Comparison of ENCODE assay signal across 17 cellular contexts in the genomic region with DNA sequence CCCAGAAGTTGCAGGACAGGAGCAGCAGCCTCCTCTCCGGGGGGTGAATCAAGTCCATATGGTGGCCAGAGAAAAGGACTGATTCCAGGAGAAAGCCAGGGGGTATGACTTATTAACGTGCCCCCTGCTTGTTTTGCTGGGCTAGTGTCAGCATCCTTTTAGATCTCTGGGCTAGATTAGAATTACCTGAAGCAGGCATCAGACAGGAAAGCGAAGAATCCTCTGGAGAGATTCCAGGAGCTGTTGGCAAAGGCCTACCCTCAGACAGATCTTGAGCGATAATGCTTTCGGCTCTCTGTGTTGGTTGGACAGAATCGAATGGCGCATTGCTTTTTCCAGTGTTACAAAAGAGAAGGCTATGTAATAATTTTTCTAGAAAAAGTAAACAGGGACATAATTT.
DNase-seq lines count a peak whose midpoint lies in the region; ATAC-seq and TF ChIP-seq lines count a peak whose summit lies in the region.
"Had no signal": no experiment of that assay in that cellular context is flagged by ENCODE, and none has a peak within 500 bp of the region (broad histone marks: within the 10 kb centered on the region; RNA-seq: fewer than 3 reads in every experiment).

No MANE protein-coding gene starts in this region.

- ATAC-seq in HG02852 (IDR thresholded peaks at IDR 0.05; ENCODE audit: unreplicated experiment), result no peak

- CTCF ChIA-PET in MCF 10A (lab: Yijun Ruan, JAX), result no interaction called here

- H3K27me3 ChIP-seq in breast epithelium (no peaks in the 10 kb centered on the region), parathyroid adenoma (ENCODE audit: control insufficient read depth, insufficient read depth, low read length) (no peaks in the 10 kb centered on the region)
- H3K27me3 ChIP-seq: BLaER1 had no signal

- H3K4me3 ChIP-seq in breast epithelium (peak overlapping the region in 1 of 3 donors; percentile 11), parathyroid adenoma (ENCODE audit: low read depth, low read length) (no peak overlapping the region)
- H3K4me3 ChIP-seq: BLaER1, HAP-1 had no signal

- no peaks in the 10 kb centered on the region for H3K9me3 Mint-ChIP-seq in MCF 10A (ENCODE audit: unreplicated experiment)
- H3K9me3 Mint-ChIP-seq: CD14-positive monocyte had no signal

- no peak for TF ChIP-seq POLR2A in breast epithelium (IDR thresholded peaks at IDR 0.05)

- POLR2A ChIA-PET in MCF 10A (lab: Yijun Ruan, JAX), result no interaction called here

- H3K27ac Mint-ChIP-seq in MCF 10A (ENCODE audit: low read depth, unreplicated experiment), result no peak overlapping the region
- H3K27ac Mint-ChIP-seq: CD14-positive monocyte had no signal

- H3K27ac ChIP-seq in breast epithelium (peak overlapping the region; percentile 37 to 61), parathyroid adenoma (no peak overlapping the region)
- H3K27ac ChIP-seq: BLaER1, HL-60 had no signal

- no peaks in the 10 kb centered on the region for H3K27me3 Mint-ChIP-seq in MCF 10A (ENCODE audit: insufficient read depth, unreplicated experiment)

- no peak overlapping the region for H3K4me2 ChIP-seq in parathyroid adenoma (ENCODE audit: low read length)
- H3K4me2 ChIP-seq: BLaER1 had no signal

- H3K36me3 Mint-ChIP-seq in MCF 10A (ENCODE audit: insufficient read depth, unreplicated experiment), result no peaks in the 10 kb centered on the region
- H3K36me3 Mint-ChIP-seq: CD14-positive monocyte; CD4-positive, alpha-beta memory T cell had no signal

- H3K36me3 ChIP-seq in breast epithelium (no peaks in the 10 kb centered on the region), parathyroid adenoma (ENCODE audit: control insufficient read depth, insufficient read depth, low read length) (no peaks in the 10 kb centered on the region)
- H3K36me3 ChIP-seq: BLaER1, HAP-1 had no signal

- H3K4me1 Mint-ChIP-seq in MCF 10A (ENCODE audit: insufficient read depth, unreplicated experiment), result peaks cover 5% of the 10 kb centered on the region
- H3K4me1 Mint-ChIP-seq: CD14-positive monocyte; CD4-positive, alpha-beta memory T cell had no signal

- H3K4me1 ChIP-seq in breast epithelium (no peaks in the 10 kb centered on the region), parathyroid adenoma (peaks cover 7% of the 10 kb centered on the region)
- H3K4me1 ChIP-seq: BLaER1, HAP-1 had no signal

- H2AFZ ChIP-seq in parathyroid adenoma, result peak overlapping the region; percentile 23

- H3K79me2 ChIP-seq in parathyroid adenoma, result no peaks in the 10 kb centered on the region

- H3K9ac ChIP-seq in parathyroid adenoma, result no peak overlapping the region
- H3K9ac ChIP-seq: BLaER1 had no signal

- DNase-seq in breast epithelium (ENCODE audit: low spot score in 2 of 2) (no peak), MCF 10A (ENCODE audit: unreplicated experiment) (no peak), cerebellum (ENCODE audit: low spot score) (peak; percentile 48), NCI-H2107 treated with DMSO at 0.1 percent for 48 hours (lab: John Stamatoyannopoulos, UW; ENCODE audit: unreplicated experiment) (no peak), T1000 (lab: John Stamatoyannopoulos, UW) (no peak)
- DNase-seq: 8988T; CD4-positive, alpha-beta memory T cell; DMS153; DMS79; GF-D8; GOT3 had no signal

- TF ChIP-seq CTCF in breast epithelium (IDR thresholded peaks at IDR 0.05) (no peak), MCF 10A (IDR thresholded peaks at IDR 0.05; ENCODE audit: unreplicated experiment) (no peak), parathyroid adenoma (IDR thresholded peaks at IDR 0.05) (no peak)

- no peak overlapping the region for H3K4me3 Mint-ChIP-seq in MCF 10A (ENCODE audit: unreplicated experiment)
- H3K4me3 Mint-ChIP-seq: CD14-positive monocyte; CD4-positive, alpha-beta memory T cell had no signal

- intact Hi-C loops in breast epithelium (cut with DNase I; ENCODE audit: low total_unique reads), result no loop called here
- intact Hi-C loops in MCF 10A (cut with micrococcal nuclease), result no loop called here

- no peaks in the 10 kb centered on the region for H3K9me3 ChIP-seq in breast epithelium
- no peaks in the 10 kb centered on the region for H3K9me3 ChIP-seq in parathyroid adenoma (ENCODE audit: control insufficient read depth, low read length)
- H3K9me3 ChIP-seq: BLaER1, HAP-1 had no signal

- BruUV-seq in MCF 10A (replicated peaks; lab: Mats Ljungman, UMichigan), result no TSS peak
